In genomic region chr14:61342486-61342885, GRCh38 we compare ENCODE assay signal across 1 cellular context.
TF ChIP-seq lines count a peak whose summit lies in the region.

No MANE protein-coding gene starts in this region.

TF ChIP-seq in SK-N-SH, 30 proteins besides CTCF, POLR2A, EP300 and RAD21 (continued from another document):
- TF ChIP-seq USF1 (IDR thresholded peaks at IDR 0.05; ENCODE audit: borderline replicate concordance, low read depth) (no peak), TCF12 (IDR thresholded peaks at IDR 0.05) (no peak), IRF3 (IDR thresholded peaks at IDR 0.05; ENCODE audit: low read depth, low read length) (no peak), SIN3A (IDR thresholded peaks at IDR 0.05; ENCODE audit: borderline replicate concordance, low read depth, low read length) (no peak)
